7 cellular contexts compared by ENCODE assay signal in genomic region chr22:22628546-22629495, GRCh38. TPM values are rescaled to one million over a fixed set of nuclear protein-coding genes. Genes with fewer than 3 reads are reported as not detected.
"Had no signal": no experiment of that assay in that cellular context is flagged by ENCODE, and none has a peak within 500 bp of the region (broad histone marks: within the 10 kb centered on the region; RNA-seq: fewer than 3 reads in every experiment).

No MANE protein-coding gene starts in this region.

RNA-seq across cellular contexts. Expression of gene GGTLC2, which starts 15.6 kb away (rescaled TPM):
- total RNA-seq: LHCN-M2, MCF 10A, OCI-LY7, PC-3, SK-MEL-5 had no signal
- polyA plus RNA-seq: IgD-negative memory B cell, SK-N-SH had no signal
